Comparison of ENCODE assay signal across 9 cellular contexts in genomic region chr19:1858412-1859081, GRCh38. TPM values are rescaled to one million over a fixed set of nuclear protein-coding genes. Genes with fewer than 3 reads are reported as not detected.
DNase-seq lines count a peak whose midpoint lies in the region; ATAC-seq, FAIRE-seq and TF ChIP-seq lines count a peak whose summit lies in the region.
"Had no signal": no experiment of that assay in that cellular context is flagged by ENCODE, and none has a peak within 500 bp of the region (broad histone marks: within the 10 kb centered on the region; RNA-seq: fewer than 3 reads in every experiment).

No MANE protein-coding gene starts in this region.

- H3K9me3 ChIP-seq in effector memory CD4-positive, alpha-beta T cell (ENCODE audit: control insufficient read depth, low read length), result no peaks in the 10 kb centered on the region
- no peaks in the 10 kb centered on the region for H3K9me3 ChIP-seq in sigmoid colon
- H3K9me3 ChIP-seq in MG63, result no peaks in the 10 kb centered on the region
- no peaks in the 10 kb centered on the region for H3K9me3 ChIP-seq in upper lobe of right lung

- WGBS in sigmoid colon, 2 donors, result 27 to 50% methylated on average over 10 of the region's 10 CpGs

- no peak for DNase-seq in GM12892 (ENCODE audit: insufficient read length)
- peak; percentile 28 for DNase-seq in OCI-M1 (lab: John Stamatoyannopoulos, UW)
- no peak for DNase-seq in effector memory CD4-positive, alpha-beta T cell
- no peak for DNase-seq in sigmoid colon
- DNase-seq in MG63, result no peak
- DNase-seq in kidney tubule cell (ENCODE audit: low spot score), result no peak
- DNase-seq in upper lobe of right lung, result no peak
- DNase-seq: NCI-H2107; stimulated activated CD4-positive, alpha-beta T cell treated with anti-CD3 and anti-CD28 coated beads, Interleukin-2, amount 100 ng/mL, for 48 hours had no signal

- no peak for TF ChIP-seq EP300 in sigmoid colon (IDR thresholded peaks at IDR 0.05)

- peak overlapping the region; percentile 86 for H3K27ac ChIP-seq in effector memory CD4-positive, alpha-beta T cell (ENCODE audit: insufficient read depth, low read length, poor library complexity, severe bottlenecking)
- peak overlapping the region; percentile 82 to 84 (median 83) for H3K27ac ChIP-seq in sigmoid colon
- no peak overlapping the region for H3K27ac ChIP-seq in upper lobe of right lung

- no peaks in the 10 kb centered on the region for H3K36me3 ChIP-seq in effector memory CD4-positive, alpha-beta T cell (ENCODE audit: control insufficient read depth, insufficient read depth, low read length)
- no peaks in the 10 kb centered on the region for H3K36me3 ChIP-seq in sigmoid colon
- H3K36me3 ChIP-seq in MG63, result no peaks in the 10 kb centered on the region; the same call in none of the 2 replicates
- H3K36me3 ChIP-seq in upper lobe of right lung, result no peaks in the 10 kb centered on the region

- FAIRE-seq in GM12892 (lab: Jason Lieb, UNC), result peak; percentile 9

- ATAC-seq in upper lobe of right lung, result no peak

- H3K4me1 ChIP-seq in effector memory CD4-positive, alpha-beta T cell (ENCODE audit: control insufficient read depth, insufficient read depth, low read length, poor library complexity, severe bottlenecking), result peaks cover 72% of the 10 kb centered on the region
- H3K4me1 ChIP-seq in sigmoid colon (peaks cover 0 to 91% (median 85%) of the 10 kb centered on the region in 4 donors), upper lobe of right lung (peaks cover 77% of the 10 kb centered on the region)

- H3K4me3 ChIP-seq in effector memory CD4-positive, alpha-beta T cell (ENCODE audit: insufficient read depth, low read depth, low read length, poor library complexity, severe bottlenecking), result no peak overlapping the region
- no peak overlapping the region for H3K4me3 ChIP-seq in sigmoid colon
- no peak overlapping the region for H3K4me3 ChIP-seq in MG63
- H3K4me3 ChIP-seq in upper lobe of right lung, result no peak overlapping the region

- no peak for TF ChIP-seq CTCF in sigmoid colon (IDR thresholded peaks at IDR 0.05)
- TF ChIP-seq CTCF in upper lobe of right lung (IDR thresholded peaks at IDR 0.05), result no peak

- TF ChIP-seq POLR2A in GM12892 (IDR thresholded peaks at IDR 0.05; ENCODE audit: low read depth, low read length), result no peak
- no peak for TF ChIP-seq POLR2A in sigmoid colon (IDR thresholded peaks at IDR 0.05)

- no peaks in the 10 kb centered on the region for H3K27me3 ChIP-seq in effector memory CD4-positive, alpha-beta T cell (replicated peaks; ENCODE audit: control insufficient read depth, insufficient read depth, low read length, poor library complexity, severe bottlenecking)
- H3K27me3 ChIP-seq in sigmoid colon, result peaks cover 0 to 63% (median 29%) of the 10 kb centered on the region in 3 donors
- H3K27me3 ChIP-seq in MG63, result no peaks in the 10 kb centered on the region
- no peaks in the 10 kb centered on the region for H3K27me3 ChIP-seq in upper lobe of right lung

- intact Hi-C loops in sigmoid colon (cut with DNase I) (no loop called here), upper lobe of right lung (cut with DNase I) (no loop called here)

RNA-seq across cellular contexts. Expression of gene KLF16, which starts 4.8 kb away (rescaled TPM):
- 4.3 TPM for polyA plus RNA-seq in GM12892 (2012; ENCODE audit: missing spikeins)
- total RNA-seq in sigmoid colon (10 to 100 TPM in 1 of 4 donors, 1 to 10 TPM in 3; 2.1 to 10.3 (median 4.4) TPM), upper lobe of right lung (28.0 TPM)
- polyA plus RNA-seq in sigmoid colon, result 10 to 100 TPM in 2 of 3 donors, 1 to 10 TPM in 1; 8.4 to 20.5 (median 12.5) TPM
- total RNA-seq in MG63 (2014; rRNA removed; shearing (Covaris generic); ENCODE audit: low replicate concordance), result 8.1 and 12.6 TPM in 2 replicates

RNA-seq across cellular contexts. Expression of gene REXO1, which starts 10.3 kb away (rescaled TPM):
- 9.5 TPM for polyA plus RNA-seq in GM12892 (2012; ENCODE audit: missing spikeins)
- total RNA-seq in sigmoid colon, result 10 to 100 TPM in 2 of 4 donors, 1 to 10 TPM in 2; 8.6 to 61.8 (median 13.1) TPM
- polyA plus RNA-seq in sigmoid colon, result 10 to 100 TPM in 2 of 3 donors, 1 to 10 TPM in 1; 9.0 to 34.6 (median 11.1) TPM
- 2.2 and 4.4 TPM in 2 replicates for total RNA-seq in MG63 (2014; rRNA removed; shearing (Covaris generic); ENCODE audit: low replicate concordance)
- 37.2 TPM for total RNA-seq in upper lobe of right lung

RNA-seq across cellular contexts. Expression of gene ABHD17A, which starts 26.7 kb away (rescaled TPM):
- 5.0 TPM for polyA plus RNA-seq in GM12892 (2012; ENCODE audit: missing spikeins)
- total RNA-seq in sigmoid colon (10 to 100 TPM; 86.6 to 97.1 (median 92.7) TPM), upper lobe of right lung (76.1 TPM)
- polyA plus RNA-seq in sigmoid colon, result 10 to 100 TPM; 60.7 to 76.3 (median 69.4) TPM
- total RNA-seq in MG63 (2014; rRNA removed; shearing (Covaris generic); ENCODE audit: low replicate concordance), result 51.7 and 70.7 TPM in 2 replicates

RNA-seq across cellular contexts. Expression of gene ATP8B3, which starts 46.5 kb away (rescaled TPM):
- polyA plus RNA-seq in GM12892 (2012; ENCODE audit: missing spikeins), result 1.1 TPM
- total RNA-seq in sigmoid colon (1 to 10 TPM in 1 of 4 donors, under 1 TPM in 3; under 0.01 to 3.9 (median 0.42) TPM), upper lobe of right lung (0.64 TPM)
- under 1 TPM in 1 of 3 donors, not detected in 2; 0.96 TPM for polyA plus RNA-seq in sigmoid colon
- not detected in 2 replicates for total RNA-seq in MG63 (2014; rRNA removed; shearing (Covaris generic); ENCODE audit: low replicate concordance)

RNA-seq across cellular contexts. Expression of gene ADAT3, which starts 46.7 kb away (rescaled TPM):
- polyA plus RNA-seq in GM12892 (2012; ENCODE audit: missing spikeins), result not detected
- total RNA-seq in sigmoid colon (1 to 10 TPM in 2 of 4 donors, under 1 TPM in 2; 0.33 to 6.2 (median 1.5) TPM), upper lobe of right lung (6.3 TPM)
- polyA plus RNA-seq in sigmoid colon, result 10 to 100 TPM in 2 of 3 donors, 1 to 10 TPM in 1; 6.6 to 17.4 (median 13.2) TPM
- total RNA-seq in MG63 (2014; rRNA removed; shearing (Covaris generic); ENCODE audit: low replicate concordance), result 3.6 TPM in 1 of 2 replicates, not detected in the other
